2 cellular contexts compared by ENCODE assay signal in the genomic region with DNA sequence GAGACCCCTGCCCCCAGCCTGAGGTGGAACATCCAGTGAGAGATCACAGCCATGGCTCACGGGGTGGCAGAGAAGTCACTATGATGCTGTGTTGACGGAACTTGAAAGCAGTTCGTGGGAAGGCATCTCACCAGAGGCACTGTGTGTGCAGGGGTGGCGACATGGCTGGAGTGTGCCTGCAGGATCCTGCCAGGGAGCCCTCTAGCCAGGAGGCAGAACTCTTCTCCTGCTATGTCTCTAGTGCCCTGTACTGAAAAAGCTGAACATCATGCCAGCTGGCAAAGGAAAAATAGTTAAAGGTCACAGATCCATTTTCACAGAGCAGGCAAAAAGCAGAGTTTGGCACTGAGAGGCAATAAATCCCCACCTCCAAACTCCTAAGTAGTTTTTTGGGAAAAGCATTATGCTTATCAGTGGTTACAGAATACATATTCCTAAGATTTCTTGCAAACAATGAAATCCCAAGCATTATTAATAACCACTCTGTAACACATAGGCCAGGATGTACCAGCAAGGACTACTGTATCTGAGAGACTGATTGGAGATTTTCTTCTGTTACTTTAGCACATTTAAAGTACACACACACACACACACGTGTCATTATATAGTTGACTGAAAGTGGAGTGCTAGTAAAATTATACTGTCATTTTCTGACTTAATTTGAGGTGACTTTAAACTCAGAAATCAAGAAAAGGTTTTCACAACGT.
TF ChIP-seq lines count a peak whose summit lies in the region.

No MANE protein-coding gene starts in this region.

TF ChIP-seq in HEK293, 187 proteins besides CTCF, POLR2A, EP300 and RAD21 (continued from another document):
- TF ChIP-seq, protein P1, sequence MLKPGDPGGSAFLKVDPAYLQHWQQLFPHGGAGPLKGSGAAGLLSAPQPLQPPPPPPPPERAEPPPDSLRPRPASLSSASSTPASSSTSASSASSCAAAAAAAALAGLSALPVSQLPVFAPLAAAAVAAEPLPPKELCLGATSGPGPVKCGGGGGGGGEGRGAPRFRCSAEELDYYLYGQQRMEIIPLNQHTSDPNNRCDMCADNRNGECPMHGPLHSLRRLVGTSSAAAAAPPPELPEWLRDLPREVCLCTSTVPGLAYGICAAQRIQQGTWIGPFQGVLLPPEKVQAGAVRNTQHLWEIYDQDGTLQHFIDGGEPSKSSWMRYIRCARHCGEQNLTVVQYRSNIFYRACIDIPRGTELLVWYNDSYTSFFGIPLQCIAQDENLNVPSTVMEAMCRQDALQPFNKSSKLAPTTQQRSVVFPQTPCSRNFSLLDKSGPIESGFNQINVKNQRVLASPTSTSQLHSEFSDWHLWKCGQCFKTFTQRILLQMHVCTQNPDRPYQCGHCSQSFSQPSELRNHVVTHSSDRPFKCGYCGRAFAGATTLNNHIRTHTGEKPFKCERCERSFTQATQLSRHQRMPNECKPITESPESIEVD (tag by site-specific recombination; IDR thresholded peaks at IDR 0.05), result peak; percentile 33; the same call in 1 of the 2 replicates
- TF ChIP-seq ZNF473 (tag by site-specific recombination; IDR thresholded peaks at IDR 0.05) (no peak), OVOL3 (tag by site-specific recombination; IDR thresholded peaks at IDR 0.05) (no peak), ZIC2 (tag by site-specific recombination; IDR thresholded peaks at IDR 0.05) (0 out of 2 replicates have a peak, but pooled peaks have one; percentile 14), ZNF561 (tag by site-specific recombination; IDR thresholded peaks at IDR 0.05; ENCODE audit: borderline replicate concordance) (no peak)
TF ChIP-seq in HEK293: peak in this region for 3.

TF ChIP-seq in SK-N-SH treated with all-trans-retinoic acid at 6 μM for 48 hours, 23 proteins besides CTCF, POLR2A, EP300 and RAD21 (continued from another document):
- TF ChIP-seq, protein P2, sequence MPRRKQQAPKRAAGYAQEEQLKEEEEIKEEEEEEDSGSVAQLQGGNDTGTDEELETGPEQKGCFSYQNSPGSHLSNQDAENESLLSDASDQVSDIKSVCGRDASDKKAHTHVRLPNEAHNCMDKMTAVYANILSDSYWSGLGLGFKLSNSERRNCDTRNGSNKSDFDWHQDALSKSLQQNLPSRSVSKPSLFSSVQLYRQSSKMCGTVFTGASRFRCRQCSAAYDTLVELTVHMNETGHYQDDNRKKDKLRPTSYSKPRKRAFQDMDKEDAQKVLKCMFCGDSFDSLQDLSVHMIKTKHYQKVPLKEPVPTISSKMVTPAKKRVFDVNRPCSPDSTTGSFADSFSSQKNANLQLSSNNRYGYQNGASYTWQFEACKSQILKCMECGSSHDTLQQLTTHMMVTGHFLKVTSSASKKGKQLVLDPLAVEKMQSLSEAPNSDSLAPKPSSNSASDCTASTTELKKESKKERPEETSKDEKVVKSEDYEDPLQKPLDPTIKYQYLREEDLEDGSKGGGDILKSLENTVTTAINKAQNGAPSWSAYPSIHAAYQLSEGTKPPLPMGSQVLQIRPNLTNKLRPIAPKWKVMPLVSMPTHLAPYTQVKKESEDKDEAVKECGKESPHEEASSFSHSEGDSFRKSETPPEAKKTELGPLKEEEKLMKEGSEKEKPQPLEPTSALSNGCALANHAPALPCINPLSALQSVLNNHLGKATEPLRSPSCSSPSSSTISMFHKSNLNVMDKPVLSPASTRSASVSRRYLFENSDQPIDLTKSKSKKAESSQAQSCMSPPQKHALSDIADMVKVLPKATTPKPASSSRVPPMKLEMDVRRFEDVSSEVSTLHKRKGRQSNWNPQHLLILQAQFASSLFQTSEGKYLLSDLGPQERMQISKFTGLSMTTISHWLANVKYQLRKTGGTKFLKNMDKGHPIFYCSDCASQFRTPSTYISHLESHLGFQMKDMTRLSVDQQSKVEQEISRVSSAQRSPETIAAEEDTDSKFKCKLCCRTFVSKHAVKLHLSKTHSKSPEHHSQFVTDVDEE (CRISPR knock-in tag; IDR thresholded peaks at IDR 0.05), result no peak
- no peak for TF ChIP-seq ZNF565 (CRISPR knock-in tag; conservative IDR thresholded peaks at IDR 0.05; ENCODE audit: low read depth)
TF ChIP-seq in SK-N-SH treated with all-trans-retinoic acid at 6 μM for 48 hours: peak in this region for 0.
